ENCODE assay signal across 11 cellular contexts in the genomic region with DNA sequence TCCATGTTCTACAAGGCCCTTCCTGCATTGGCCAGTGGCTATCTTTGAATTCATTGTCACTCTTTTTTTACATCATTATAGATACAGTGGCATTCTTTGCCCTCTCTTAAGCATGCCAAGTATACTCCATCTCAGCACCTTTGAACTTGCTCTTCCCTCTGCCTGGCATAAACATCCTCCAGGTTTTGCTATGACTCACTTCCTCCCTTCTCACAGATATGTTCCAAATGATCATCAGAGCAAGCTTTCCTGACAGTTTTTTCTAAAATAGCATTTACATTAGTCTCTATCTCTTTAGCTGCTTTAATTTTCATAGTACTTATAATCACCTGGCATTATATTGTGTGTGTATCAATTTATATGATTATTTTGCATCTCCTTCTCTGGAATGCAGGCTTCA.
DNase-seq lines count a peak whose midpoint lies in the region; ATAC-seq lines count a peak whose summit lies in the region.
"Had no signal": no experiment of that assay in that cellular context is flagged by ENCODE, and none has a peak within 500 bp of the region (broad histone marks: within the 10 kb centered on the region; RNA-seq: fewer than 3 reads in every experiment).

No MANE protein-coding gene starts in this region.

- H3K18ac ChIP-seq in mesendoderm (ENCODE audit: low read length), result no peak overlapping the region

- no peaks in the 10 kb centered on the region for H3K27me3 ChIP-seq in mesendoderm (ENCODE audit: insufficient read depth, low read length, poor library complexity)
- H3K27me3 ChIP-seq: ascending aorta had no signal

- H3K27ac ChIP-seq in caudate nucleus (ENCODE audit: low read depth, low read length) (peak overlapping the region; percentile 69), mesendoderm (ENCODE audit: low read depth, low read length) (no peak overlapping the region)
- H3K27ac ChIP-seq: psoas muscle had no signal

- H4K5ac ChIP-seq in mesendoderm (ENCODE audit: low read length), result no peak overlapping the region

- no peak overlapping the region for H2AK5ac ChIP-seq in mesendoderm (ENCODE audit: low read length)

- H3K9ac ChIP-seq in mesendoderm (ENCODE audit: low read length), result no peak overlapping the region

- H3K79me1 ChIP-seq in mesendoderm (ENCODE audit: low read length), result no peaks in the 10 kb centered on the region

- no peak overlapping the region for H3K4ac ChIP-seq in mesendoderm (ENCODE audit: low read depth, low read length)

- no peak overlapping the region for H3K23ac ChIP-seq in mesendoderm (ENCODE audit: low read length)

- no peak overlapping the region for H3K4me2 ChIP-seq in mesendoderm (ENCODE audit: low read length)

- H3K4me3 ChIP-seq in mesendoderm (ENCODE audit: low read length), result no peak overlapping the region
- H3K4me3 ChIP-seq: ascending aorta, psoas muscle had no signal

- ATAC-seq in GM21619 (IDR thresholded peaks at IDR 0.05; ENCODE audit: unreplicated experiment), result no peak
- ATAC-seq: psoas muscle had no signal

- H2BK120ac ChIP-seq in mesendoderm (ENCODE audit: low read depth, low read length), result no peak overlapping the region

- H3K79me2 ChIP-seq in mesendoderm (ENCODE audit: control insufficient read depth, insufficient read depth, low read length), result no peaks in the 10 kb centered on the region

- no peaks in the 10 kb centered on the region for H3K4me1 ChIP-seq in mesendoderm (ENCODE audit: control insufficient read depth, low read depth, low read length)
- H3K4me1 ChIP-seq: psoas muscle had no signal

- DNase-seq in EL, result peak; percentile 51
- peak; percentile 93 for DNase-seq in M059J (ENCODE audit: low read depth)
- DNase-seq in caudate nucleus (lab: John Stamatoyannopoulos, UW), result no peak
- DNase-seq in mesendoderm, result peak; percentile 20
- DNase-seq in DMS79 treated with DMSO at 0.1 percent for 48 hours (lab: John Stamatoyannopoulos, UW), result no peak
- DNase-seq in NCI-H1436 (lab: John Stamatoyannopoulos, UW), result no peak
- no peak for DNase-seq in GOT3 (lab: John Stamatoyannopoulos, UW)
- DNase-seq: activated CD4-positive, alpha-beta memory T cell treated with anti-CD3 and anti-CD28 coated beads for 36 hours; psoas muscle had no signal

- H3K36me3 ChIP-seq in mesendoderm (ENCODE audit: control insufficient read depth, insufficient read depth, low read length), result no peaks in the 10 kb centered on the region
- H3K36me3 ChIP-seq: ascending aorta had no signal

- no peak overlapping the region for H2BK15ac ChIP-seq in mesendoderm (replicated peaks; ENCODE audit: low read depth)

- no peak overlapping the region for H4K8ac ChIP-seq in mesendoderm (ENCODE audit: low read depth, low read length)

- no peak overlapping the region for H2BK5ac ChIP-seq in mesendoderm (ENCODE audit: low read length)

- no peak overlapping the region for H3K56ac ChIP-seq in mesendoderm (ENCODE audit: low read length)

Comparison
In these comparisons a context has a peak if more than half of its experiments do, and no peak if none do; other contexts are left out.
1. DNase-seq: peak in EL (single experiment), M059J (single experiment) and mesendoderm (single experiment); none in caudate nucleus (0 of 61), DMS79 treated with DMSO at 0.1 percent for 48 hours (single experiment), NCI-H1436 (single experiment) and GOT3 (single experiment).